ENCODE assay signal across 21 cellular contexts in the genomic region with DNA sequence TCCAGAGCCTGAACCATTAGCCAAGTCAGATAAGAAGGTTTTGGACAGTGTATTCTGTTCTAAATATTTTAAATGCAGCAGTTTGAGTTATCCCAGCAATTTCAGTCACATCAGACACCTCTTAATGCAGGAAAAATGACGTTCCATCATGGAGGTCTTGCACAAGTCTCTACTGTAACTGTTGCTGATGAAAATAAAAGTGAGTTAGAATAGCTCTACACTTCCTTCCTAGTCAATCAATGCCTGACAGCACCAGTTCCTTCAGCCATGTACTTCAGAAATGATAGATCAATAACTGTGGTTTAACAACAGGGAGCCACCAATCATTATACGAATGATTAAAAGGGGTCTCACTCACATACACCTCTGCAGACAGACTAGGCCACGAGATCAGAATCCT.
DNase-seq lines count a peak whose midpoint lies in the region; ATAC-seq, FAIRE-seq and TF ChIP-seq lines count a peak whose summit lies in the region.
"Had no signal": no experiment of that assay in that cellular context is flagged by ENCODE, and none has a peak within 500 bp of the region (broad histone marks: within the 10 kb centered on the region; RNA-seq: fewer than 3 reads in every experiment).

No MANE protein-coding gene starts in this region.

- H3K4me3 ChIP-seq in muscle layer of colon (ENCODE audit: low read depth in 1 of 2, low read length in 2 of 2) = no peak overlapping the region
- no peak overlapping the region for H3K4me3 ChIP-seq in transverse colon
- H3K4me3 ChIP-seq: HAP-1 had no signal

- in situ Hi-C loops in transverse colon (cut with MboI; ENCODE audit: low pct_ligation_motif_present in 1 of 4, low pct_unique_long_range_greater_than_20kb in 1 of 4, low sequenced_read_pairs in 3 of 4) = no loop called here

- TF ChIP-seq EP300 in transverse colon (IDR thresholded peaks at IDR 0.05; ENCODE audit: low read depth) = no peak

- no peak for ATAC-seq in HG02981 (IDR thresholded peaks at IDR 0.05; ENCODE audit: unreplicated experiment)
- no peak for ATAC-seq in HG03095 (IDR thresholded peaks at IDR 0.05; ENCODE audit: unreplicated experiment)
- no peak for ATAC-seq in HG02571 (IDR thresholded peaks at IDR 0.05; ENCODE audit: unreplicated experiment)
- ATAC-seq: CD8-positive, alpha-beta T cell had no signal

- H3K36me3 ChIP-seq in muscle layer of colon (ENCODE audit: insufficient read depth, low read length) = no peaks in the 10 kb centered on the region
- no peaks in the 10 kb centered on the region for H3K36me3 ChIP-seq in transverse colon
- H3K36me3 ChIP-seq: HAP-1 had no signal

- peak; percentile 81 for FAIRE-seq in H54 (lab: Jason Lieb, UNC)
- FAIRE-seq: G401.6 had no signal

- WGBS in transverse colon (ENCODE audit: low coverage in 1 of 2), 2 donors = 60 to 80% methylated on average over 1 to 3 of the region's 3 CpGs

- H3K9me3 ChIP-seq in muscle layer of colon (ENCODE audit: low read length) (no peaks in the 10 kb centered on the region), transverse colon (no peaks in the 10 kb centered on the region)
- H3K9me3 ChIP-seq: Caco-2, HAP-1 had no signal

- H3K4me3 Mint-ChIP-seq in brain = peak overlapping the region in 1 of 5 experiments; percentile 45
- H3K4me3 Mint-ChIP-seq: B cell; CD8-positive, alpha-beta T cell had no signal

- H3K27ac ChIP-seq in muscle layer of colon (ENCODE audit: low read depth, low read length) = peak overlapping the region; percentile 12
- H3K27ac ChIP-seq in transverse colon = peak overlapping the region in 3 of 4 donors; percentile 64 to 77 (median 67)
- H3K27ac ChIP-seq: C4-2B, RWPE1 had no signal

- H3K27me3 Mint-ChIP-seq in brain = peaks cover 3% of the 10 kb centered on the region
- H3K27me3 Mint-ChIP-seq: B cell had no signal

- H3K9ac ChIP-seq in muscle layer of colon (ENCODE audit: low read length) = no peak overlapping the region

- no peaks in the 10 kb centered on the region for H3K36me3 Mint-ChIP-seq in brain
- H3K36me3 Mint-ChIP-seq: CD8-positive, alpha-beta T cell had no signal

- DNase-seq in H54 (ENCODE audit: insufficient read length, low spot score) (no peak), transverse colon (no peak), SHP77 (lab: John Stamatoyannopoulos, UW) (no peak)
- DNase-seq: Caco-2; CD8-positive, alpha-beta T cell; KBM-7; NCI-H2029 treated with DMSO at 0.1 percent for 48 hours; NCI-H446 treated with DMSO at 0.1 percent for 48 hours; NCI-H526 treated with DMSO at 0.1 percent for 48 hours; SHP77 treated with DMSO at 0.1 percent for 48 hours; T-helper 1 cell had no signal

- intact Hi-C loops in transverse colon (cut with DNase I; ENCODE audit: low total_unique reads) = no loop called here

- peak overlapping the region in 3 of 5 experiments; percentile 2 to 37 (median 26) for H3K27ac Mint-ChIP-seq in brain
- H3K27ac Mint-ChIP-seq: B cell; CD8-positive, alpha-beta T cell had no signal

- H3K9me3 Mint-ChIP-seq in brain = no peaks in the 10 kb centered on the region

- TF ChIP-seq POLR2A in H54 (IDR thresholded peaks at IDR 0.05; ENCODE audit: low read depth, low read length) (no peak), transverse colon (IDR thresholded peaks at IDR 0.05) (no peak)

- H3K4me1 ChIP-seq in muscle layer of colon (ENCODE audit: insufficient read depth, low read length) = peaks cover 45% of the 10 kb centered on the region
- H3K4me1 ChIP-seq in transverse colon = peaks cover 0 to 9% (median 3%) of the 10 kb centered on the region in 4 donors
- H3K4me1 ChIP-seq: Caco-2 had no signal

- TF ChIP-seq CTCF in brain (conservative IDR thresholded peaks at IDR 0.05) (no peak), transverse colon (IDR thresholded peaks at IDR 0.05) (no peak)

- H3K27me3 ChIP-seq in muscle layer of colon (ENCODE audit: control insufficient read depth in 1 of 2, insufficient read depth in 2 of 2, low read length in 2 of 2) (no peaks in the 10 kb centered on the region), transverse colon (no peaks in the 10 kb centered on the region)

- peaks cover 41% of the 10 kb centered on the region for H3K4me1 Mint-ChIP-seq in brain
- H3K4me1 Mint-ChIP-seq: B cell had no signal
